Comparison of ENCODE assay signal across 1 cellular context in the genomic region with DNA sequence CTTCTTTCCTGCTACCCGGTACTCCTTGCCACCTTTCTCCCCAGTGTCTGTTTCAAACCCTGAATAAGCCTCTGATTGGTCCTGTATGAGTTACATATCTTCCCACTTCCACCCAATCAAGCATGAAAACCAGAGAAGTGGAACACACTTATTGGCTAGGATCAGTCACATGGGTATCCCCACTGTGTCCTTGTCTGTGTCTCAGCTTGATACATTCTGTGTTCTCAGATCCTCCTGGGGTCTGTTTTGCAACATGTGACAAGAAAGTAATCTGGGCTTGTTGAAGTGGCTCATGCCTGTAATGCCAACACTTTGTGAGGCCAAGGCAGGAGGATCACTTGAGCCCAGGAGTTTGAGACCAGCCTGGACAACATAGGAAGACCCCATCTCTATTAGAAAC.
TF ChIP-seq lines count a peak whose summit lies in the region.

No MANE protein-coding gene starts in this region.

TF ChIP-seq in K562, 482 proteins besides CTCF, POLR2A, EP300 and RAD21 (continued from another document):
- TF ChIP-seq NKRF (IDR thresholded peaks at IDR 0.05; ENCODE audit: borderline replicate concordance), result no peak
- no peak for TF ChIP-seq NFE2L1 (tag; IDR thresholded peaks at IDR 0.05; ENCODE audit: borderline replicate concordance, low read depth)
- TF ChIP-seq, protein P1, sequence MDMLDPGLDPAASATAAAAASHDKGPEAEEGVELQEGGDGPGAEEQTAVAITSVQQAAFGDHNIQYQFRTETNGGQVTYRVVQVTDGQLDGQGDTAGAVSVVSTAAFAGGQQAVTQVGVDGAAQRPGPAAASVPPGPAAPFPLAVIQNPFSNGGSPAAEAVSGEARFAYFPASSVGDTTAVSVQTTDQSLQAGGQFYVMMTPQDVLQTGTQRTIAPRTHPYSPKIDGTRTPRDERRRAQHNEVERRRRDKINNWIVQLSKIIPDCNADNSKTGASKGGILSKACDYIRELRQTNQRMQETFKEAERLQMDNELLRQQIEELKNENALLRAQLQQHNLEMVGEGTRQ (CRISPR knock-in tag; IDR thresholded peaks at IDR 0.05), result peak; percentile 65
- TF ChIP-seq PHB (CRISPR knock-in tag; IDR thresholded peaks at IDR 0.05), result no peak
- TF ChIP-seq SRSF9 (IDR thresholded peaks at IDR 0.05; ENCODE audit: borderline replicate concordance, low read depth, low read length), result no peak
- no peak for TF ChIP-seq CUX1 (CRISPR knock-in tag; IDR thresholded peaks at IDR 0.05)
- TF ChIP-seq SAFB (IDR thresholded peaks at IDR 0.05; ENCODE audit: borderline replicate concordance, low read depth, low read length), result no peak
- no peak for TF ChIP-seq CBX8 (IDR thresholded peaks at IDR 0.05; ENCODE audit: borderline replicate concordance, extremely low read depth, low read depth, low read length, poor library complexity, severe bottlenecking)
- TF ChIP-seq TCFL5 (CRISPR knock-in tag; conservative IDR thresholded peaks at IDR 0.05), result no peak
- TF ChIP-seq CSDE1 (IDR thresholded peaks at IDR 0.05), result no peak
- no peak for TF ChIP-seq CHD2 (IDR thresholded peaks at IDR 0.05; ENCODE audit: low read depth, low read length)
- no peak for TF ChIP-seq FOXA1 (IDR thresholded peaks at IDR 0.05; ENCODE audit: borderline replicate concordance)
- TF ChIP-seq, protein P2, sequence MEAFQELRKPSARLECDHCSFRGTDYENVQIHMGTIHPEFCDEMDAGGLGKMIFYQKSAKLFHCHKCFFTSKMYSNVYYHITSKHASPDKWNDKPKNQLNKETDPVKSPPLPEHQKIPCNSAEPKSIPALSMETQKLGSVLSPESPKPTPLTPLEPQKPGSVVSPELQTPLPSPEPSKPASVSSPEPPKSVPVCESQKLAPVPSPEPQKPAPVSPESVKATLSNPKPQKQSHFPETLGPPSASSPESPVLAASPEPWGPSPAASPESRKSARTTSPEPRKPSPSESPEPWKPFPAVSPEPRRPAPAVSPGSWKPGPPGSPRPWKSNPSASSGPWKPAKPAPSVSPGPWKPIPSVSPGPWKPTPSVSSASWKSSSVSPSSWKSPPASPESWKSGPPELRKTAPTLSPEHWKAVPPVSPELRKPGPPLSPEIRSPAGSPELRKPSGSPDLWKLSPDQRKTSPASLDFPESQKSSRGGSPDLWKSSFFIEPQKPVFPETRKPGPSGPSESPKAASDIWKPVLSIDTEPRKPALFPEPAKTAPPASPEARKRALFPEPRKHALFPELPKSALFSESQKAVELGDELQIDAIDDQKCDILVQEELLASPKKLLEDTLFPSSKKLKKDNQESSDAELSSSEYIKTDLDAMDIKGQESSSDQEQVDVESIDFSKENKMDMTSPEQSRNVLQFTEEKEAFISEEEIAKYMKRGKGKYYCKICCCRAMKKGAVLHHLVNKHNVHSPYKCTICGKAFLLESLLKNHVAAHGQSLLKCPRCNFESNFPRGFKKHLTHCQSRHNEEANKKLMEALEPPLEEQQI (IDR thresholded peaks at IDR 0.05), result no peak
- peak; percentile 59 for TF ChIP-seq USF1 (CRISPR knock-in tag; IDR thresholded peaks at IDR 0.05)
- TF ChIP-seq ZFP30 (CRISPR knock-in tag; IDR thresholded peaks at IDR 0.05; ENCODE audit: borderline replicate concordance), result no peak
- no peak for TF ChIP-seq CHCHD3 (CRISPR knock-in tag; IDR thresholded peaks at IDR 0.05)
- no peak for TF ChIP-seq SMAD2 (IDR thresholded peaks at IDR 0.05; ENCODE audit: low read depth, low read length)
